ENCODE assay signal across 24 cellular contexts in the genomic region with DNA sequence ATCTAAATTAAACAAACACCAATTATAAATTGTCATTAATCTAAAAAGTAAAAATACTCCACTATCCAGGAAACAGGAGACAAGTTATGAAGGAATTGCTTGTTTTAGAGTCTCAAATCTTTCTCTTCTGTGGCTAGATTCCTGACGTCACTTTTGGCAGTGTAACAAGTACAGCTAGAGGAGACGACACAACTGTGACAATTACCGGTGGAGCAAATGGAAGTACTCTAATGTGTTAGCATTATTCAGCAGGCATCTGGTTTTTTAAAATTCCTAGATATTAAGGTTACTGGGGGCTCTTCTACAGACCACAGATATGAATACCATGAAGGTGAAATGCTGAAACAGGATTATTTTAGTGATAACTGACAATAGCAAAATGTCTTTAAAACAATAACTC.
DNase-seq lines count a peak whose midpoint lies in the region; TF ChIP-seq lines count a peak whose summit lies in the region.
"Had no signal": no experiment of that assay in that cellular context is flagged by ENCODE, and none has a peak within 500 bp of the region (broad histone marks: within the 10 kb centered on the region; RNA-seq: fewer than 3 reads in every experiment).

No MANE protein-coding gene starts in this region.

- H3K27me3 Mint-ChIP-seq in CD14-positive monocyte (ENCODE audit: low read depth in 3 of 3) = no peaks in the 10 kb centered on the region
- H3K27me3 Mint-ChIP-seq: effector memory CD8-positive, alpha-beta T cell had no signal

- H3K27ac Mint-ChIP-seq in CD14-positive monocyte = no peak overlapping the region
- H3K27ac Mint-ChIP-seq: effector memory CD8-positive, alpha-beta T cell; immature natural killer cell; natural killer cell had no signal

- no peak overlapping the region for H3K4me3 Mint-ChIP-seq in CD14-positive monocyte
- H3K4me3 Mint-ChIP-seq: effector memory CD8-positive, alpha-beta T cell; immature natural killer cell; natural killer cell had no signal

- no peaks in the 10 kb centered on the region for H3K4me1 Mint-ChIP-seq in CD14-positive monocyte
- H3K4me1 Mint-ChIP-seq: immature natural killer cell, natural killer cell had no signal

- TF ChIP-seq CTCF in CD14-positive monocyte (IDR thresholded peaks at IDR 0.05) = no peak

- peak; percentile 14 for DNase-seq in G401 (ENCODE audit: low spot score)
- DNase-seq in SHP77 treated with DMSO at 0.1 percent for 48 hours (lab: John Stamatoyannopoulos, UW) = peak; percentile 75
- DNase-seq in globus pallidus (ENCODE audit: low spot score) = peak; percentile 31
- peak; percentile 48 for DNase-seq in pons (ENCODE audit: low spot score)
- DNase-seq in CD14-positive monocyte (ENCODE audit: low spot score) = no peak
- DNase-seq in anterior cingulate cortex (lab: John Stamatoyannopoulos, UW) = no peak
- DNase-seq in NCI-H2196 (lab: John Stamatoyannopoulos, UW; ENCODE audit: unreplicated experiment) = no peak
- no peak for DNase-seq in activated T-cell treated with anti-CD3 and anti-CD28 coated beads, Interleukin-2, amount 50 U/mL, for 1 hour
- DNase-seq: activated CD4-positive, alpha-beta T cell treated with anti-CD3 and anti-CD28 coated beads, Interleukin-2, amount 50 U/mL, for 4 hours; activated CD4-positive, CD25-positive, alpha-beta regulatory T cell; activated naive CD4-positive, alpha-beta T cell treated with Interleukin-2 at 50 U/mL for 16 hours; adrenal gland; effector memory CD8-positive, alpha-beta T cell; hypothalamus; immature natural killer cell; left lung; natural killer cell; NCI-H1417 treated with DMSO at 0.1 percent for 48 hours; NCI-H2107; NCI-H446 treated with DMSO at 0.1 percent for 48 hours; NK-92 treated with Interleukin-12 subunit alpha and Interleukin-12 subunit beta, amount 100 ng/mL, for 24 hours; SIG-M5; stimulated activated CD4-positive, alpha-beta T cell treated with anti-CD3 and anti-CD28 coated beads, Interleukin-2, amount 100 ng/mL, for 48 hours; T-helper 1 cell had no signal

- in situ Hi-C loops in G401 (cut with HindIII; ENCODE audit: low sequenced_read_pairs) = no loop called here

- intact Hi-C loops in CD14-positive monocyte (cut with micrococcal nuclease) = no loop called here

- no peaks in the 10 kb centered on the region for H3K9me3 Mint-ChIP-seq in CD14-positive monocyte

- H3K36me3 Mint-ChIP-seq in CD14-positive monocyte = no peaks in the 10 kb centered on the region
- H3K36me3 Mint-ChIP-seq: immature natural killer cell, natural killer cell had no signal

Comparison
In these comparisons a context has a peak if more than half of its experiments do, and no peak if none do; other contexts are left out.
1. DNase-seq: peak in G401 (single experiment), SHP77 treated with DMSO at 0.1 percent for 48 hours (single experiment), globus pallidus (single experiment) and pons (single experiment); none in CD14-positive monocyte (single experiment), anterior cingulate cortex (0 of 58), NCI-H2196 (single experiment) and activated T-cell treated with anti-CD3 and anti-CD28 coated beads, Interleukin-2, amount 50 U/mL, for 1 hour (single experiment).